22 cellular contexts compared by ENCODE assay signal in genomic region chr6:21413428-21413827, GRCh38.
"Had no signal": no experiment of that assay in that cellular context is flagged by ENCODE, and none has a peak within 500 bp of the region (broad histone marks: within the 10 kb centered on the region; RNA-seq: fewer than 3 reads in every experiment).

No MANE protein-coding gene starts in this region.

- H3K27ac ChIP-seq: coronary artery, dorsolateral prefrontal cortex, esophagus muscularis mucosa, foreskin keratinocyte, gastroesophageal sphincter, heart left ventricle, hepatocyte, left lung, lower lobe of right lung had no signal

- ATAC-seq: foreskin keratinocyte, gastroesophageal sphincter, heart left ventricle, left colon, left lung, left ventricle myocardium superior, lower lobe of right lung, mucosa of descending colon had no signal

- H3K36me3 Mint-ChIP-seq: immature natural killer cell had no signal

- H3K4me1 ChIP-seq: esophagus muscularis mucosa, foreskin keratinocyte, gastroesophageal sphincter, heart left ventricle, left lung, lower lobe of right lung had no signal

- H3K36me3 ChIP-seq: esophagus muscularis mucosa, gastroesophageal sphincter, heart left ventricle, left lung, lower lobe of right lung had no signal

- DNase-seq: dermis blood vessel endothelial cell; dorsolateral prefrontal cortex; effector CD4-positive, alpha-beta T cell; effector memory CD4-positive, alpha-beta T cell; foreskin keratinocyte; heart left ventricle; hypothalamus; immature natural killer cell; islet precursor cell; kidney; kidney glomerular epithelial cell; left colon; left lung; left ventricle myocardium superior; lower lobe of right lung; mesenchymal stem cell; mucosa of descending colon had no signal

- H3K27me3 ChIP-seq: esophagus muscularis mucosa, foreskin keratinocyte, gastroesophageal sphincter, heart left ventricle, hepatocyte, left lung had no signal

- H3K9me3 ChIP-seq: gastroesophageal sphincter, mucosa of descending colon had no signal

- H3K4me3 ChIP-seq: coronary artery, dorsolateral prefrontal cortex, esophagus muscularis mucosa, gastroesophageal sphincter, heart left ventricle, hepatocyte, left lung, lower lobe of right lung, mucosa of descending colon had no signal

- H3K79me2 ChIP-seq: hepatocyte had no signal

- H2AFZ ChIP-seq: hepatocyte had no signal

- H3K4me1 Mint-ChIP-seq: immature natural killer cell had no signal

- H3K4me2 ChIP-seq: hepatocyte had no signal

- H3K4me3 Mint-ChIP-seq: immature natural killer cell, mesothelial cell of epicardium had no signal

- H3K27ac Mint-ChIP-seq: immature natural killer cell, mesothelial cell of epicardium had no signal
